In genomic region chr3:187101184-187102072, GRCh38 we compare ENCODE assay signal across 8 cellular contexts.
DNase-seq lines count a peak whose midpoint lies in the region; ATAC-seq lines count a peak whose summit lies in the region.

No MANE protein-coding gene starts in this region.

- intact Hi-C loops in dendritic cell treated with granulocyte-macrophage colony-stimulating factor and Interleukin-4, amounts not matched to agents 40 ng/mL and 50 ng/mL, for 4 days (cut with micrococcal nuclease) = no loop called here

- H3K4me3 Mint-ChIP-seq in dendritic cell treated with granulocyte-macrophage colony-stimulating factor and Interleukin-4, amounts not matched to agents 40 ng/mL and 50 ng/mL, for 4 days = peak overlapping the region; percentile 53
- H3K4me3 Mint-ChIP-seq in stimulated activated naive B cell treated with anti-CD40 and anti-IgM and Interleukin-4, amounts not matched to agents 10 μg/mL and 1 μg/mL and 100 μg/mL, for 72 hours = peak overlapping the region; percentile 42 to 68

- H3K4me1 Mint-ChIP-seq in dendritic cell treated with granulocyte-macrophage colony-stimulating factor and Interleukin-4, amounts not matched to agents 40 ng/mL and 50 ng/mL, for 4 days (ENCODE audit: low read depth) = peaks cover 10% of the 10 kb centered on the region
- H3K4me1 Mint-ChIP-seq in stimulated activated naive B cell treated with anti-CD40 and anti-IgM and Interleukin-4, amounts not matched to agents 10 μg/mL and 1 μg/mL and 100 μg/mL, for 72 hours = peaks cover 16 to 43% of the 10 kb centered on the region in 2 donors

- no peaks in the 10 kb centered on the region for H3K27me3 Mint-ChIP-seq in dendritic cell treated with granulocyte-macrophage colony-stimulating factor and Interleukin-4, amounts not matched to agents 40 ng/mL and 50 ng/mL, for 4 days
- no peaks in the 10 kb centered on the region for H3K27me3 Mint-ChIP-seq in stimulated activated naive B cell treated with anti-CD40 and anti-IgM and Interleukin-4, amounts not matched to agents 10 μg/mL and 1 μg/mL and 100 μg/mL, for 72 hours

- DNase-seq in ELR (ENCODE audit: low read depth) = peak; percentile 50
- peak; percentile 8 for DNase-seq in HuH-7 (ENCODE audit: low spot score)
- peak; percentile 23 to 30 for DNase-seq in activated CD4-positive, alpha-beta T cell treated with anti-CD3 and anti-CD28 coated beads for 24 hours (ENCODE audit: low read depth in 2 of 2)
- DNase-seq in midbrain (lab: John Stamatoyannopoulos, UW) = peak; percentile 9
- peak; percentile 24 for DNase-seq in stimulated activated naive B cell treated with anti-CD40 and anti-IgM and Interleukin-4, amounts not matched to agents 10 μg/mL and 1 μg/mL and 100 μg/mL, for 72 hours
- no peak for DNase-seq in NCI-H2081 (lab: John Stamatoyannopoulos, UW)
- DNase-seq in iPS-NIHi7 (ENCODE audit: extremely low spot score) = no peak

- peak overlapping the region; percentile 73 for H3K27ac Mint-ChIP-seq in dendritic cell treated with granulocyte-macrophage colony-stimulating factor and Interleukin-4, amounts not matched to agents 40 ng/mL and 50 ng/mL, for 4 days
- H3K27ac Mint-ChIP-seq in stimulated activated naive B cell treated with anti-CD40 and anti-IgM and Interleukin-4, amounts not matched to agents 10 μg/mL and 1 μg/mL and 100 μg/mL, for 72 hours = peak overlapping the region; percentile 91

- H3K9me3 Mint-ChIP-seq in dendritic cell treated with granulocyte-macrophage colony-stimulating factor and Interleukin-4, amounts not matched to agents 40 ng/mL and 50 ng/mL, for 4 days = peaks cover 13% of the 10 kb centered on the region
- peaks cover 8 to 14% of the 10 kb centered on the region in 2 donors for H3K9me3 Mint-ChIP-seq in stimulated activated naive B cell treated with anti-CD40 and anti-IgM and Interleukin-4, amounts not matched to agents 10 μg/mL and 1 μg/mL and 100 μg/mL, for 72 hours

- peak; percentile 71 to 73 for ATAC-seq in stimulated activated naive B cell treated with anti-CD40 and anti-IgM and Interleukin-4, amounts not matched to agents 10 μg/mL and 1 μg/mL and 100 μg/mL, for 72 hours (replicated peaks)

- H3K36me3 Mint-ChIP-seq in dendritic cell treated with granulocyte-macrophage colony-stimulating factor and Interleukin-4, amounts not matched to agents 40 ng/mL and 50 ng/mL, for 4 days (ENCODE audit: low read depth) = no peaks in the 10 kb centered on the region
- H3K36me3 Mint-ChIP-seq in stimulated activated naive B cell treated with anti-CD40 and anti-IgM and Interleukin-4, amounts not matched to agents 10 μg/mL and 1 μg/mL and 100 μg/mL, for 72 hours = peaks cover 8 to 9% of the 10 kb centered on the region in 2 donors

Comparison
In these comparisons a context has a peak if more than half of its experiments do, and no peak if none do; other contexts are left out.
1. DNase-seq: peak in ELR (single experiment), HuH-7 (single experiment), activated CD4-positive, alpha-beta T cell treated with anti-CD3 and anti-CD28 coated beads for 24 hours (2 of 2), midbrain (single experiment) and stimulated activated naive B cell treated with anti-CD40 and anti-IgM and Interleukin-4, amounts not matched to agents 10 μg/mL and 1 μg/mL and 100 μg/mL, for 72 hours (single experiment); none in NCI-H2081 (0 of 2) and iPS-NIHi7 (single experiment).